Comparison of ENCODE assay signal across 2 cellular contexts in the genomic region with DNA sequence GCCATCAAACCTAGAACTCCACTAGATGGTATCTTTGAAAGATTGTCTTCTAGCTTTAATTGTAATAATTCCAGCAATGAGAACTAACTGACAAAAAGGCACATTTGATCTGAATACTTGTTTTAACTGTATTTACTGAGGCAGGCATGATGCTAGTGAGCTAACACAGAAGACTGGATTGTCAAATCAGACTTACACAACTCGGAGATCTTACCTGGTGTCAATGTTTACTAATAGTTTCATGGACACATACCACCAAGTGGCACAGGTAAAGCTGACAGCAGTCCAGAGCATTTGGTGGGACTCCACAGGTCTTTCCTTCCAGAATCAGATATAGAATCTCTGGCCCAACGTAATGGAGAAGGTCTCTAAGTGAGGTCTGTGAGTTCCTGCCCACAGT.
TF ChIP-seq lines count a peak whose summit lies in the region.

No MANE protein-coding gene starts in this region.

TF ChIP-seq in liver, 16 proteins besides CTCF, POLR2A, EP300 and RAD21:
- TF ChIP-seq MAX (IDR thresholded peaks at IDR 0.05) = peak; percentile 7
- no peak for TF ChIP-seq SP1 (IDR thresholded peaks at IDR 0.05)
- TF ChIP-seq TAF1 (conservative IDR thresholded peaks at IDR 0.05) = no peak

TF ChIP-seq in HepG2, 621 proteins besides CTCF, POLR2A, EP300 and RAD21 (continued from another document):
- TF ChIP-seq IRF9 (CRISPR knock-in tag; IDR thresholded peaks at IDR 0.05; ENCODE audit: borderline replicate concordance) = no peak
- no peak for TF ChIP-seq TGIF2 (CRISPR knock-in tag; IDR thresholded peaks at IDR 0.05)
- TF ChIP-seq ZNF782 (CRISPR knock-in tag; IDR thresholded peaks at IDR 0.05; ENCODE audit: borderline replicate concordance) = no peak
- no peak for TF ChIP-seq PHF21A (CRISPR knock-in tag; IDR thresholded peaks at IDR 0.05)
- TF ChIP-seq, protein P1, sequence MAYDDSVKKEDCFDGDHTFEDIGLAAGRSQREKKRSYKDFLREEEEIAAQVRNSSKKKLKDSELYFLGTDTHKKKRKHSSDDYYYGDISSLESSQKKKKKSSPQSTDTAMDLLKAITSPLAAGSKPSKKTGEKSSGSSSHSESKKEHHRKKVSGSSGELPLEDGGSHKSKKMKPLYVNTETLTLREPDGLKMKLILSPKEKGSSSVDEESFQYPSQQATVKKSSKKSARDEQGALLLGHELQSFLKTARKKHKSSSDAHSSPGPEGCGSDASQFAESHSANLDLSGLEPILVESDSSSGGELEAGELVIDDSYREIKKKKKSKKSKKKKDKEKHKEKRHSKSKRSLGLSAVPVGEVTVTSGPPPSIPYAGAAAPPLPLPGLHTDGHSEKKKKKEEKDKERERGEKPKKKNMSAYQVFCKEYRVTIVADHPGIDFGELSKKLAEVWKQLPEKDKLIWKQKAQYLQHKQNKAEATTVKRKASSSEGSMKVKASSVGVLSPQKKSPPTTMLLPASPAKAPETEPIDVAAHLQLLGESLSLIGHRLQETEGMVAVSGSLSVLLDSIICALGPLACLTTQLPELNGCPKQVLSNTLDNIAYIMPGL (CRISPR knock-in tag; IDR thresholded peaks at IDR 0.05; ENCODE audit: borderline replicate concordance in 1 of 2, low read depth in 1 of 2) = no peak
- TF ChIP-seq, protein P2, sequence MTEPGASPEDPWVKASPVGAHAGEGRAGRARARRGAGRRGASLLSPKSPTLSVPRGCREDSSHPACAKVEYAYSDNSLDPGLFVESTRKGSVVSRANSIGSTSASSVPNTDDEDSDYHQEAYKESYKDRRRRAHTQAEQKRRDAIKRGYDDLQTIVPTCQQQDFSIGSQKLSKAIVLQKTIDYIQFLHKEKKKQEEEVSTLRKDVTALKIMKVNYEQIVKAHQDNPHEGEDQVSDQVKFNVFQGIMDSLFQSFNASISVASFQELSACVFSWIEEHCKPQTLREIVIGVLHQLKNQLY (CRISPR knock-in tag; IDR thresholded peaks at IDR 0.05) = no peak
- TF ChIP-seq HNRNPH1 (optimal IDR thresholded peaks at IDR 0.05; ENCODE audit: low read depth, low read length) = no peak
- TF ChIP-seq BRD4 (CRISPR knock-in tag; IDR thresholded peaks at IDR 0.05) = no peak
TF ChIP-seq in HepG2: peak in this region for 0.
